Comparison of ENCODE assay signal across 25 cellular contexts in genomic region chr5:133714161-133714915, GRCh38.
DNase-seq lines count a peak whose midpoint lies in the region; ATAC-seq and TF ChIP-seq lines count a peak whose summit lies in the region.
"Had no signal": no experiment of that assay in that cellular context is flagged by ENCODE, and none has a peak within 500 bp of the region (broad histone marks: within the 10 kb centered on the region; RNA-seq: fewer than 3 reads in every experiment).

No MANE protein-coding gene starts in this region.

- H3K4me1 Mint-ChIP-seq in activated naive CD4-positive, alpha-beta T cell treated with anti-CD3 and anti-CD28 coated beads for 36 hours (ENCODE audit: low read depth) = no peaks in the 10 kb centered on the region
- H3K4me1 Mint-ChIP-seq in activated T-cell treated with anti-CD3 and anti-CD28 coated beads, Interleukin-2, amount 50 U/mL, for 72 hours (ENCODE audit: low read depth) = no peaks in the 10 kb centered on the region
- H3K4me1 Mint-ChIP-seq: activated T-helper 17 cell treated with anti-CD3 and anti-CD28 coated beads, Interleukin-2, amount 50 U/mL, for 72 hours; neural crest cell had no signal

- H2AFZ ChIP-seq in PC-3 (ENCODE audit: low read length) (peak overlapping the region; percentile 56; the same call in 1 of the 2 replicates), OCI-LY7 (ENCODE audit: low read length) (no peak overlapping the region)

- H3K27me3 ChIP-seq in PC-3 (ENCODE audit: low read length) = no peaks in the 10 kb centered on the region
- H3K27me3 ChIP-seq: BLaER1, cardiac muscle cell, upper lobe of right lung had no signal

- peaks cover 2% of the 10 kb centered on the region for H3K27me3 Mint-ChIP-seq in activated naive CD4-positive, alpha-beta T cell treated with anti-CD3 and anti-CD28 coated beads for 36 hours (ENCODE audit: low read depth)
- H3K27me3 Mint-ChIP-seq in activated T-cell treated with anti-CD3 and anti-CD28 coated beads, Interleukin-2, amount 50 U/mL, for 72 hours (ENCODE audit: low read depth) = peaks cover 39% of the 10 kb centered on the region

- H4K20me1 ChIP-seq in PC-3 (ENCODE audit: low read length) (no peaks in the 10 kb centered on the region), OCI-LY7 (ENCODE audit: insufficient read depth, low read length) (no peaks in the 10 kb centered on the region)
- H4K20me1 ChIP-seq: BLaER1 had no signal

- intact Hi-C loops in PC-3 (cut with micrococcal nuclease) = no loop called here
- intact Hi-C loops in activated naive CD4-positive, alpha-beta T cell treated with anti-CD3 and anti-CD28 coated beads for 36 hours (cut with micrococcal nuclease) = no loop called here
- intact Hi-C loops in OCI-LY7 (cut with micrococcal nuclease; ENCODE audit: unreplicated experiment) = no loop called here

- no peak overlapping the region for H3K27ac Mint-ChIP-seq in activated naive CD4-positive, alpha-beta T cell treated with anti-CD3 and anti-CD28 coated beads for 36 hours
- no peak overlapping the region for H3K27ac Mint-ChIP-seq in activated T-cell treated with anti-CD3 and anti-CD28 coated beads, Interleukin-2, amount 50 U/mL, for 72 hours
- H3K27ac Mint-ChIP-seq: activated T-helper 17 cell treated with anti-CD3 and anti-CD28 coated beads, Interleukin-2, amount 50 U/mL, for 72 hours; HFFc6; mesothelial cell of epicardium; T-helper 2 cell treated with Interferon-gamma antibody and Interleukin-4, amounts not matched to agents 5 μg/mL and 100 μg/mL, for 36 hours had no signal

- ATAC-seq in PC-3 = peak; percentile 80
- peak; percentile 82 for ATAC-seq in omental fat pad (ENCODE audit: low FRiP score)
- no peak for ATAC-seq in activated T-cell treated with anti-CD3 and anti-CD28 coated beads, Interleukin-2, amount 50 U/mL, for 72 hours (replicated peaks in 1 of 2)
- ATAC-seq: activated T-helper 17 cell treated with anti-CD3 and anti-CD28 coated beads, Interleukin-2, amount 50 U/mL, for 72 hours; left colon; psoas muscle; upper lobe of right lung had no signal

- H3K36me3 ChIP-seq in PC-3 (ENCODE audit: low read depth, low read length) (no peaks in the 10 kb centered on the region), OCI-LY7 (ENCODE audit: insufficient read depth, low read length) (no peaks in the 10 kb centered on the region)
- H3K36me3 ChIP-seq: BLaER1, cardiac muscle cell, upper lobe of right lung had no signal

- POLR2A ChIA-PET in PC-3 (lab: Charles Lee; ENCODE audit: unreplicated experiment) = interaction anchor here (0.6 kb wide), 1 partner anchor 441 kb away, joined by 3 read pairs; no protein-coding TSS in a partner anchor
- POLR2A ChIA-PET in OCI-LY7 (lab: Charles Lee) = interaction anchor here (0.6 to 0.9 kb wide), 2 partner anchors 22 to 1897 kb away, joined by 3 read pairs; no protein-coding TSS in a partner anchor

- H3K4me2 ChIP-seq in PC-3 (ENCODE audit: low read length) = peak overlapping the region; percentile 64
- no peak overlapping the region for H3K4me2 ChIP-seq in OCI-LY7 (ENCODE audit: low read length)
- H3K4me2 ChIP-seq: BLaER1 had no signal

- TF ChIP-seq CTCF in PC-3 (conservative IDR thresholded peaks at IDR 0.05; ENCODE audit: low read depth, low read length) (no peak), epithelial cell of esophagus (IDR thresholded peaks at IDR 0.05; ENCODE audit: insufficient read depth, low read depth, low read length, missing control alignments) (no peak), omental fat pad (IDR thresholded peaks at IDR 0.05) (no peak), OCI-LY7 (conservative IDR thresholded peaks at IDR 0.05; ENCODE audit: low read length) (no peak)

- no peak overlapping the region for H3K4me3 Mint-ChIP-seq in activated naive CD4-positive, alpha-beta T cell treated with anti-CD3 and anti-CD28 coated beads for 36 hours
- no peak overlapping the region for H3K4me3 Mint-ChIP-seq in activated T-cell treated with anti-CD3 and anti-CD28 coated beads, Interleukin-2, amount 50 U/mL, for 72 hours
- H3K4me3 Mint-ChIP-seq: activated T-helper 17 cell treated with anti-CD3 and anti-CD28 coated beads, Interleukin-2, amount 50 U/mL, for 72 hours; HFFc6; mesothelial cell of epicardium; neural crest cell; T-helper 2 cell treated with Interferon-gamma antibody and Interleukin-4, amounts not matched to agents 5 μg/mL and 100 μg/mL, for 36 hours had no signal

- H3K79me2 ChIP-seq in PC-3 (ENCODE audit: low read length) (no peaks in the 10 kb centered on the region), OCI-LY7 (ENCODE audit: insufficient read depth, low read depth, low read length) (no peaks in the 10 kb centered on the region)

- CTCF ChIA-PET in PC-3 (lab: Charles Lee) = interaction anchor here (0.6 kb wide), 1 partner anchor 165 kb away, joined by 4 read pairs; no protein-coding TSS in a partner anchor
- CTCF ChIA-PET in activated naive CD4-positive, alpha-beta T cell treated with anti-CD3 and anti-CD28 coated beads for 36 hours (lab: Charles Lee) = interaction anchor here (0.6 kb wide), 1 partner anchor 322 kb away, joined by 3 read pairs; no protein-coding TSS in a partner anchor
- CTCF ChIA-PET in OCI-LY7 (lab: Charles Lee; ENCODE audit: unreplicated experiment) = no interaction called here

- H3K9me2 ChIP-seq in PC-3 (replicated peaks; ENCODE audit: low read length) (no peaks in the 10 kb centered on the region), OCI-LY7 (ENCODE audit: insufficient read depth, low read length) (no peaks in the 10 kb centered on the region)

- peaks cover 31% of the 10 kb centered on the region for H3K4me1 ChIP-seq in PC-3 (ENCODE audit: insufficient read depth, low read length)
- no peaks in the 10 kb centered on the region for H3K4me1 ChIP-seq in OCI-LY7 (ENCODE audit: insufficient read depth, low read length, poor library complexity, severe bottlenecking)
- H3K4me1 ChIP-seq: BLaER1, psoas muscle had no signal

- BruUV-seq in PC-3 (replicated peaks; lab: Mats Ljungman, UMichigan) (no TSS peak), OCI-LY7 (replicated peaks; lab: Mats Ljungman, UMichigan) (no TSS peak)

- H3F3A ChIP-seq in PC-3 (ENCODE audit: low read length, unreplicated experiment) = peaks cover 4% of the 10 kb centered on the region

- peak overlapping the region; percentile 92 for H3K27ac ChIP-seq in PC-3 (ENCODE audit: low read length)
- H3K27ac ChIP-seq in OCI-LY7 (ENCODE audit: low read depth, low read length, poor library complexity, severe bottlenecking) = no peak overlapping the region
- H3K27ac ChIP-seq: 22Rv1, BLaER1, cardiac muscle cell, psoas muscle, upper lobe of right lung had no signal

- H3K9me3 Mint-ChIP-seq in activated naive CD4-positive, alpha-beta T cell treated with anti-CD3 and anti-CD28 coated beads for 36 hours = no peaks in the 10 kb centered on the region
- no peaks in the 10 kb centered on the region for H3K9me3 Mint-ChIP-seq in activated T-cell treated with anti-CD3 and anti-CD28 coated beads, Interleukin-2, amount 50 U/mL, for 72 hours
- H3K9me3 Mint-ChIP-seq: activated T-helper 17 cell treated with anti-CD3 and anti-CD28 coated beads, Interleukin-2, amount 50 U/mL, for 72 hours; HFFc6; T-helper 2 cell treated with Interferon-gamma antibody and Interleukin-4, amounts not matched to agents 5 μg/mL and 100 μg/mL, for 36 hours had no signal

- no peaks in the 10 kb centered on the region for H3K36me3 Mint-ChIP-seq in activated naive CD4-positive, alpha-beta T cell treated with anti-CD3 and anti-CD28 coated beads for 36 hours (ENCODE audit: low read depth)
- H3K36me3 Mint-ChIP-seq in activated T-cell treated with anti-CD3 and anti-CD28 coated beads, Interleukin-2, amount 50 U/mL, for 72 hours (ENCODE audit: insufficient read depth in 2 of 2) = no peaks in the 10 kb centered on the region
- H3K36me3 Mint-ChIP-seq: mesothelial cell of epicardium had no signal

- H3K9me3 ChIP-seq in PC-3 (ENCODE audit: low read length) (no peaks in the 10 kb centered on the region), OCI-LY7 (ENCODE audit: low read length) (no peaks in the 10 kb centered on the region)
- H3K9me3 ChIP-seq: BLaER1, psoas muscle, upper lobe of right lung had no signal

- DNase-seq in DMS 273 (lab: John Stamatoyannopoulos, UW; ENCODE audit: unreplicated experiment) (peak; percentile 40), DMS 273 treated with DMSO at 0.1 percent for 48 hours (lab: John Stamatoyannopoulos, UW) (no peak), PC-3 (peak; percentile 70), epithelial cell of esophagus (ENCODE audit: low read depth) (peak; percentile 13), omental fat pad (ENCODE audit: low spot score) (no peak), OCI-LY7 (ENCODE audit: low spot score) (no peak)
- no peak for DNase-seq in activated naive CD4-positive, alpha-beta T cell treated with anti-CD3 and anti-CD28 coated beads for 36 hours
- no peak for DNase-seq in activated T-cell treated with anti-CD3 and anti-CD28 coated beads, Interleukin-2, amount 50 U/mL, for 72 hours
- DNase-seq: activated CD4-positive, CD25-positive, alpha-beta regulatory T cell; Calu3; HFFc6; Kasumi-1; left colon; NCI-H82; psoas muscle; small intestine; stimulated activated CD4-positive, alpha-beta T cell treated with anti-CD3 and anti-CD28 coated beads, Interleukin-4, amount 100 ng/mL, for 1 hour; upper lobe of right lung had no signal

- H3K4me3 ChIP-seq in PC-3 (ENCODE audit: low read length) = peak overlapping the region; percentile 41; the same call in 1 of the 2 replicates
- H3K4me3 ChIP-seq in epithelial cell of esophagus (ENCODE audit: low read length) = no peak overlapping the region
- H3K4me3 ChIP-seq in OCI-LY7 (ENCODE audit: low read depth, low read length, poor library complexity, severe bottlenecking) = no peak overlapping the region
- H3K4me3 ChIP-seq: BLaER1, cardiac muscle cell, psoas muscle, upper lobe of right lung had no signal

- peak overlapping the region; percentile 33 for H3K9ac ChIP-seq in PC-3 (ENCODE audit: low read length)
- H3K9ac ChIP-seq: BLaER1 had no signal

Comparison
In these comparisons a context has a peak if more than half of its experiments do, and no peak if none do; other contexts are left out.
1. DNase-seq: peak in DMS 273 (single experiment), PC-3 (single experiment) and epithelial cell of esophagus (single experiment); none in DMS 273 treated with DMSO at 0.1 percent for 48 hours (single experiment), omental fat pad (single experiment), activated naive CD4-positive, alpha-beta T cell treated with anti-CD3 and anti-CD28 coated beads for 36 hours (single experiment), activated T-cell treated with anti-CD3 and anti-CD28 coated beads, Interleukin-2, amount 50 U/mL, for 72 hours (0 of 2) and OCI-LY7 (single experiment).
2. ATAC-seq: peak in PC-3 (single experiment) and omental fat pad (single experiment); none in activated T-cell treated with anti-CD3 and anti-CD28 coated beads, Interleukin-2, amount 50 U/mL, for 72 hours (0 of 2).